In the genomic region with DNA sequence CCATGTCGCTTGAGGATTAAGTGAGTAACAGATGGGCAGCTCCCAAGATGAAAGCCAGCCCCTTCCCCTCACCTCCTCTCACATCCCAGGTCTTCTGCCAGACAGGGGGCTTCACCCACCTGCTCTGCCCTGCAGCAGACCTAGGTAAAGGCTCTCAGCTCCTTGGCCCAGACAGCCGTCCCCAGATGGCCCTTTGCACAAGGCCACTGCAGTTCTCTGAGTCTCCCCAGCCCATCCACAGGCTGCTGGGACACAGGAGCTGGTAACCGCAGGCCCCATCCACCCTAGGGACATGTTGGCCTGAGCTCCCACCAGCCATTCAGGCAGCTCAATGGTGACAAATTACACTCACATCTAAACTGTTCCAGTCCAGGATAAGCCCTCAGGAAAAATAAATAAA, we compare ENCODE assay signal across 5 cellular contexts. TPM values are rescaled to one million over a fixed set of nuclear protein-coding genes. Genes with fewer than 3 reads are reported as not detected.
"Had no signal": no experiment of that assay in that cellular context is flagged by ENCODE, and none has a peak within 500 bp of the region (broad histone marks: within the 10 kb centered on the region; RNA-seq: fewer than 3 reads in every experiment).

No MANE protein-coding gene starts in this region.

- H2AFZ ChIP-seq: GM23338 had no signal

- H3K27ac Mint-ChIP-seq: GM23338, H9 had no signal

- H3K4me3 ChIP-seq: GM23338 had no signal

- H3K4me3 Mint-ChIP-seq: GM23338, H9 had no signal

- DNase-seq: H9, HCEC 1CT, IMR-90 had no signal

- H3K4me2 ChIP-seq: GM23338 had no signal

- H3K9me3 Mint-ChIP-seq: GM23338 had no signal

- ATAC-seq: GM23338 had no signal

RNA-seq across cellular contexts. Expression of gene C4orf50, which starts 15.3 kb away (rescaled TPM):
- total RNA-seq: HT-29, IMR-90 had no signal
- polyA plus RNA-seq: IMR-90 had no signal
